Comparison of ENCODE assay signal across 18 cellular contexts in genomic region chr1:183450086-183450485, GRCh38. TPM values are rescaled to one million over a fixed set of nuclear protein-coding genes. Genes with fewer than 3 reads are reported as not detected.
"Had no signal": no experiment of that assay in that cellular context is flagged by ENCODE, and none has a peak within 500 bp of the region (broad histone marks: within the 10 kb centered on the region; RNA-seq: fewer than 3 reads in every experiment).

No MANE protein-coding gene starts in this region.

- FAIRE-seq: urothelium cell line had no signal

- DNase-seq: activated B cell treated with CpG ODN at 0.5 μM for 24 hours; activated CD4-positive, alpha-beta memory T cell treated with anti-CD3 and anti-CD28 coated beads for 36 hours; activated CD4-positive, alpha-beta T cell treated with anti-CD3 and anti-CD28 coated beads for 4 hours; activated T-cell treated with anti-CD3 and anti-CD28 coated beads for 4 hours; amniotic stem cell; effector memory CD8-positive, alpha-beta T cell; esophagus squamous epithelium; gastrocnemius medialis; heart left ventricle; left ventricle myocardium superior; naive B cell; stimulated activated CD4-positive, alpha-beta T cell treated with anti-CD3 and anti-CD28 coated beads, Interleukin-2, amount 100 ng/mL, for 24 hours; stimulated activated naive CD8-positive, alpha-beta T cell treated with anti-CD3 and anti-CD28 coated beads, Interleukin-15, Interleukin-2, amounts not matched to agents 100 U/mL and 50 U/mL, for 24 hours; substantia nigra; tibial artery had no signal

- H3K4me3 ChIP-seq: cardiac muscle cell, esophagus squamous epithelium, gastrocnemius medialis, heart left ventricle, tibial artery had no signal

- H3K4me1 ChIP-seq: esophagus squamous epithelium, gastrocnemius medialis, heart left ventricle had no signal

- H3K9me3 ChIP-seq: esophagus squamous epithelium, gastrocnemius medialis, heart left ventricle, tibial artery had no signal

- H3K27me3 ChIP-seq: cardiac muscle cell, gastrocnemius medialis, heart left ventricle, tibial artery had no signal

- H3K36me3 ChIP-seq: cardiac muscle cell, esophagus squamous epithelium, gastrocnemius medialis, heart left ventricle, tibial artery had no signal

- ATAC-seq: effector memory CD8-positive, alpha-beta T cell; gastrocnemius medialis; heart left ventricle; left ventricle myocardium superior; stimulated activated naive CD8-positive, alpha-beta T cell treated with anti-CD3 and anti-CD28 coated beads, Interleukin-15, Interleukin-2, amounts not matched to agents 100 U/mL and 50 U/mL, for 24 hours had no signal

- H3K27ac ChIP-seq: cardiac muscle cell, esophagus squamous epithelium, gastrocnemius medialis, heart left ventricle, tibial artery had no signal

RNA-seq across cellular contexts. Expression of gene NMNAT2, which starts 31.9 kb away (rescaled TPM):
- total RNA-seq: activated B cell treated with CpG ODN at 0.5 μM for 24 hours; activated CD4-positive, alpha-beta memory T cell treated with anti-CD3 and anti-CD28 coated beads for 36 hours; mononuclear cell had no signal
